ENCODE assay signal across 13 cellular contexts in genomic region chr11:2774173-2775082, GRCh38.
DNase-seq lines count a peak whose midpoint lies in the region; ATAC-seq and TF ChIP-seq lines count a peak whose summit lies in the region.
"Had no signal": no experiment of that assay in that cellular context is flagged by ENCODE, and none has a peak within 500 bp of the region (broad histone marks: within the 10 kb centered on the region; RNA-seq: fewer than 3 reads in every experiment).

No MANE protein-coding gene starts in this region.

- H3K9me3 Mint-ChIP-seq in activated T-cell treated with anti-CD3 and anti-CD28 coated beads, Interleukin-2, amount 50 U/mL, for 24 hours, result no peaks in the 10 kb centered on the region
- H3K9me3 Mint-ChIP-seq in activated T-cell treated with anti-CD3 and anti-CD28 coated beads, Interleukin-2, amount 50 U/mL, for 72 hours, result no peaks in the 10 kb centered on the region
- H3K9me3 Mint-ChIP-seq in activated B cell treated with CpG ODN at 0.5 μM for 24 hours, result no peaks in the 10 kb centered on the region

- peaks cover 22% of the 10 kb centered on the region for H3K4me1 Mint-ChIP-seq in activated T-cell treated with anti-CD3 and anti-CD28 coated beads, Interleukin-2, amount 50 U/mL, for 24 hours (ENCODE audit: low read depth)
- peaks cover 24% of the 10 kb centered on the region for H3K4me1 Mint-ChIP-seq in activated T-cell treated with anti-CD3 and anti-CD28 coated beads, Interleukin-2, amount 50 U/mL, for 72 hours (ENCODE audit: low read depth)
- H3K4me1 Mint-ChIP-seq in activated B cell treated with CpG ODN at 0.5 μM for 24 hours, result no peaks in the 10 kb centered on the region

- no peak for TF ChIP-seq CTCF in activated B cell treated with CpG ODN at 0.5 μM for 24 hours (IDR thresholded peaks at IDR 0.05)
- TF ChIP-seq CTCF in spleen (IDR thresholded peaks at IDR 0.05 in 8 of 11, conservative IDR thresholded peaks at IDR 0.05 in 3 of 11), result no peak

- peaks cover 6% of the 10 kb centered on the region for H3K36me3 Mint-ChIP-seq in activated T-cell treated with anti-CD3 and anti-CD28 coated beads, Interleukin-2, amount 50 U/mL, for 24 hours (ENCODE audit: low read depth)
- no peaks in the 10 kb centered on the region for H3K36me3 Mint-ChIP-seq in activated T-cell treated with anti-CD3 and anti-CD28 coated beads, Interleukin-2, amount 50 U/mL, for 72 hours (ENCODE audit: insufficient read depth in 2 of 2)
- peaks cover 20% of the 10 kb centered on the region for H3K36me3 Mint-ChIP-seq in activated B cell treated with CpG ODN at 0.5 μM for 24 hours (ENCODE audit: low read depth)

- 86 to 90% (median 88%) methylated on average over 11 to 13 of the region's 13 CpGs for WGBS in spleen, 5 donors

- ATAC-seq in activated T-cell treated with anti-CD3 and anti-CD28 coated beads, Interleukin-2, amount 50 U/mL, for 72 hours (replicated peaks in 1 of 2), result no peak
- no peak for ATAC-seq in activated B cell treated with CpG ODN at 0.5 μM for 24 hours (ENCODE audit: low read depth)
- ATAC-seq in HG02588 (IDR thresholded peaks at IDR 0.05; ENCODE audit: unreplicated experiment), result no peak

- no peak overlapping the region for H3K4me3 ChIP-seq in spleen
- H3K4me3 ChIP-seq: HAP-1 had no signal

- H3K4me3 Mint-ChIP-seq in activated T-cell treated with anti-CD3 and anti-CD28 coated beads, Interleukin-2, amount 50 U/mL, for 24 hours, result no peak overlapping the region
- no peak overlapping the region for H3K4me3 Mint-ChIP-seq in activated T-cell treated with anti-CD3 and anti-CD28 coated beads, Interleukin-2, amount 50 U/mL, for 72 hours
- no peak overlapping the region for H3K4me3 Mint-ChIP-seq in activated B cell treated with CpG ODN at 0.5 μM for 24 hours

- no peak overlapping the region for H3K27ac Mint-ChIP-seq in activated T-cell treated with anti-CD3 and anti-CD28 coated beads, Interleukin-2, amount 50 U/mL, for 24 hours
- H3K27ac Mint-ChIP-seq in activated T-cell treated with anti-CD3 and anti-CD28 coated beads, Interleukin-2, amount 50 U/mL, for 72 hours, result no peak overlapping the region
- no peak overlapping the region for H3K27ac Mint-ChIP-seq in activated B cell treated with CpG ODN at 0.5 μM for 24 hours

- CTCF ChIA-PET in activated B cell treated with CpG ODN at 0.5 μM for 24 hours (lab: Charles Lee), result no interaction called here

- DNase-seq in activated T-cell treated with anti-CD3 and anti-CD28 coated beads, Interleukin-2, amount 50 U/mL, for 24 hours, result peak; percentile 25
- DNase-seq in activated T-cell treated with anti-CD3 and anti-CD28 coated beads, Interleukin-2, amount 50 U/mL, for 72 hours, result no peak
- DNase-seq in activated B cell treated with CpG ODN at 0.5 μM for 24 hours (peak; percentile 14), islet precursor cell (peak; percentile 48), spleen (peak; percentile 47), NCI-H1694 treated with DMSO at 0.1 percent for 48 hours (lab: John Stamatoyannopoulos, UW) (no peak), SKM-1 (lab: John Stamatoyannopoulos, UW; ENCODE audit: unreplicated experiment) (no peak)
- DNase-seq: NCI-H1092; NK-92 treated with Interleukin-12 subunit alpha and Interleukin-12 subunit beta, amount 100 ng/mL, for 24 hours; SHP77; T1000 had no signal

- no peaks in the 10 kb centered on the region for H3K27me3 ChIP-seq in spleen (replicated peaks in 1 of 7)

- intact Hi-C loops in activated B cell treated with CpG ODN at 0.5 μM for 24 hours (cut with micrococcal nuclease) (no loop called here), spleen (cut with DNase I; ENCODE audit: low total_unique reads) (no loop called here)

- no peak for TF ChIP-seq POLR2A in spleen (IDR thresholded peaks at IDR 0.05)

- no peaks in the 10 kb centered on the region for H3K27me3 Mint-ChIP-seq in activated T-cell treated with anti-CD3 and anti-CD28 coated beads, Interleukin-2, amount 50 U/mL, for 24 hours
- H3K27me3 Mint-ChIP-seq in activated T-cell treated with anti-CD3 and anti-CD28 coated beads, Interleukin-2, amount 50 U/mL, for 72 hours (ENCODE audit: low read depth), result no peaks in the 10 kb centered on the region
- no peaks in the 10 kb centered on the region for H3K27me3 Mint-ChIP-seq in activated B cell treated with CpG ODN at 0.5 μM for 24 hours

- POLR2A ChIA-PET in activated B cell treated with CpG ODN at 0.5 μM for 24 hours (lab: Charles Lee), result interaction anchor here (0.5 kb wide), 1 partner anchor 278 kb away, joined by 13 read pairs; no protein-coding TSS in a partner anchor

- H3K9me3 ChIP-seq in spleen, result no peaks in the 10 kb centered on the region
- H3K9me3 ChIP-seq: HAP-1 had no signal

- peaks cover 0 to 50% (median 0%) of the 10 kb centered on the region in 6 donors for H3K36me3 ChIP-seq in spleen
- H3K36me3 ChIP-seq: HAP-1 had no signal

- peaks cover 0 to 22% (median 17%) of the 10 kb centered on the region in 6 donors for H3K4me1 ChIP-seq in spleen
- H3K4me1 ChIP-seq: HAP-1 had no signal

- no peak overlapping the region for H3K27ac ChIP-seq in spleen

Comparison
In these comparisons a context has a peak if more than half of its experiments do, and no peak if none do; other contexts are left out.
1. DNase-seq: peak in activated T-cell treated with anti-CD3 and anti-CD28 coated beads, Interleukin-2, amount 50 U/mL, for 24 hours (single experiment), activated B cell treated with CpG ODN at 0.5 μM for 24 hours (single experiment), islet precursor cell (single experiment) and spleen (single experiment); none in activated T-cell treated with anti-CD3 and anti-CD28 coated beads, Interleukin-2, amount 50 U/mL, for 72 hours (0 of 2), NCI-H1694 treated with DMSO at 0.1 percent for 48 hours (single experiment) and SKM-1 (single experiment).